1 cellular context compared by ENCODE assay signal in the genomic region with DNA sequence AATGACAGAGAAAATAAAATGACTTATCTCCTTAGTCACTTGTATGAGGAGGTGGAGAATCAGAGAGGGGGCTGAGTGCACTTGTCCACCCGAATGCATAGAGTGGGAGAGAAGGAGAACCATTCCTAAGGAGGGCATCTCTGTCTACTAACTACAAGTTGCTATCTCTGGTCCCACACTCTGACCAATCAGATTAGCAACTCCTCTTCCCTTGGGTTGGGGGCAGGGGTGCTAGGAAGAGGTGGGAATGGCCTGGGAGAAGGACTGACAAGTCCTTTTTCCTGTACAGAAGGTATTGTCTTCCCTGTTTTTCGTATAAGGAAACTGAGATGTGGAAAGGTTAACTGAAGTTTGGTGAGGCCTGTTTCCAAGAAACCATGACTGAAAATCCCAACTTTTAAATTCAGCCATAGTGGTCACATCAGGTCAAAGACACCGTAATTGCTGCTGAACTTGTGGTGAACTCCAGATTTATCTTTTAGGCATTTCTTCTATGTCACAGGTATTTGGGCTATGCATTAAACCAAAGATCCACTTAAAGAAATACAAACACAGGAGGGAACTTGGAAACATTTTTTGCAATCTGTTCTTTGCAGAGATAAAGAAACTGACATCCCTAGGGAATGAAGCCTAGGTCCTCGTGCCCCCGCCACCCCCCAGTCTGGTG.
TF ChIP-seq lines count a peak whose summit lies in the region.

No MANE protein-coding gene starts in this region.

TF ChIP-seq in A549, 52 proteins besides CTCF, POLR2A, EP300 and RAD21:
- TF ChIP-seq EHMT2 (IDR thresholded peaks at IDR 0.05; ENCODE audit: low read depth) (no peak), BHLHE40 (IDR thresholded peaks at IDR 0.05; ENCODE audit: low read depth, low read length) (no peak), CEBPB (IDR thresholded peaks at IDR 0.05) (no peak), HDAC2 (IDR thresholded peaks at IDR 0.05) (no peak), RCOR1 (IDR thresholded peaks at IDR 0.05; ENCODE audit: low read depth, low read length) (no peak), GATA3 (IDR thresholded peaks at IDR 0.05; ENCODE audit: borderline replicate concordance) (peak; percentile 47; the same call in 1 of the 2 replicates)
- TF ChIP-seq, protein P1, sequence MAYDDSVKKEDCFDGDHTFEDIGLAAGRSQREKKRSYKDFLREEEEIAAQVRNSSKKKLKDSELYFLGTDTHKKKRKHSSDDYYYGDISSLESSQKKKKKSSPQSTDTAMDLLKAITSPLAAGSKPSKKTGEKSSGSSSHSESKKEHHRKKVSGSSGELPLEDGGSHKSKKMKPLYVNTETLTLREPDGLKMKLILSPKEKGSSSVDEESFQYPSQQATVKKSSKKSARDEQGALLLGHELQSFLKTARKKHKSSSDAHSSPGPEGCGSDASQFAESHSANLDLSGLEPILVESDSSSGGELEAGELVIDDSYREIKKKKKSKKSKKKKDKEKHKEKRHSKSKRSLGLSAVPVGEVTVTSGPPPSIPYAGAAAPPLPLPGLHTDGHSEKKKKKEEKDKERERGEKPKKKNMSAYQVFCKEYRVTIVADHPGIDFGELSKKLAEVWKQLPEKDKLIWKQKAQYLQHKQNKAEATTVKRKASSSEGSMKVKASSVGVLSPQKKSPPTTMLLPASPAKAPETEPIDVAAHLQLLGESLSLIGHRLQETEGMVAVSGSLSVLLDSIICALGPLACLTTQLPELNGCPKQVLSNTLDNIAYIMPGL (CRISPR knock-in tag; IDR thresholded peaks at IDR 0.05; ENCODE audit: borderline replicate concordance), result no peak
- TF ChIP-seq, protein P2, sequence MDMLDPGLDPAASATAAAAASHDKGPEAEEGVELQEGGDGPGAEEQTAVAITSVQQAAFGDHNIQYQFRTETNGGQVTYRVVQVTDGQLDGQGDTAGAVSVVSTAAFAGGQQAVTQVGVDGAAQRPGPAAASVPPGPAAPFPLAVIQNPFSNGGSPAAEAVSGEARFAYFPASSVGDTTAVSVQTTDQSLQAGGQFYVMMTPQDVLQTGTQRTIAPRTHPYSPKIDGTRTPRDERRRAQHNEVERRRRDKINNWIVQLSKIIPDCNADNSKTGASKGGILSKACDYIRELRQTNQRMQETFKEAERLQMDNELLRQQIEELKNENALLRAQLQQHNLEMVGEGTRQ (IDR thresholded peaks at IDR 0.05), result no peak
- TF ChIP-seq, protein P3, sequence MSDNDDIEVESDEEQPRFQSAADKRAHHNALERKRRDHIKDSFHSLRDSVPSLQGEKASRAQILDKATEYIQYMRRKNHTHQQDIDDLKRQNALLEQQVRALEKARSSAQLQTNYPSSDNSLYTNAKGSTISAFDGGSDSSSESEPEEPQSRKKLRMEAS (IDR thresholded peaks at IDR 0.05), result peak; percentile 15; the same call in 1 of the 2 replicates
